18 cellular contexts compared by ENCODE assay signal in genomic region chr9:122127396-122127798, GRCh38. TPM values are rescaled to one million over a fixed set of nuclear protein-coding genes. Genes with fewer than 3 reads are reported as not detected.
DNase-seq lines count a peak whose midpoint lies in the region; ATAC-seq and TF ChIP-seq lines count a peak whose summit lies in the region.
"Had no signal": no experiment of that assay in that cellular context is flagged by ENCODE, and none has a peak within 500 bp of the region (broad histone marks: within the 10 kb centered on the region; RNA-seq: fewer than 3 reads in every experiment).

No MANE protein-coding gene starts in this region.

- no peak overlapping the region for H2BK15ac ChIP-seq in neuronal stem cell (ENCODE audit: low read length)

- H4K91ac ChIP-seq in neuronal stem cell (ENCODE audit: low read depth, low read length, poor library complexity): no peak overlapping the region

- H3K18ac ChIP-seq in neuronal stem cell (ENCODE audit: low read length): peak overlapping the region; percentile 42

- no peak overlapping the region for H2BK12ac ChIP-seq in neuronal stem cell (ENCODE audit: low read length)

- H3K9ac ChIP-seq in neuronal stem cell (ENCODE audit: low read depth, low read length, poor library complexity): peak overlapping the region; percentile 68
- H3K9ac ChIP-seq: parathyroid adenoma had no signal

- TF ChIP-seq CTCF in HEK293 (tag by site-specific recombination; IDR thresholded peaks at IDR 0.05): no peak
- no peak for TF ChIP-seq CTCF in brain (conservative IDR thresholded peaks at IDR 0.05)

- peak overlapping the region in 3 of 5 experiments; percentile 6 to 51 (median 50) for H3K4me3 Mint-ChIP-seq in brain

- ATAC-seq in GM21528 (IDR thresholded peaks at IDR 0.05; ENCODE audit: low FRiP score, unreplicated experiment) (no peak), HG02759 (IDR thresholded peaks at IDR 0.05; ENCODE audit: unreplicated experiment) (no peak)
- ATAC-seq: mucosa of descending colon; stimulated activated naive B cell treated with anti-CD40 and anti-IgM and Interleukin-4, amounts not matched to agents 10 μg/mL and 1 μg/mL and 100 μg/mL, for 72 hours had no signal

- no peak overlapping the region for H3K27ac Mint-ChIP-seq in brain
- H3K27ac Mint-ChIP-seq: stimulated activated naive B cell treated with anti-CD40 and anti-IgM and Interleukin-4, amounts not matched to agents 10 μg/mL and 1 μg/mL and 100 μg/mL, for 72 hours had no signal

- H3K4me1 ChIP-seq in HEK293 (ENCODE audit: control insufficient read depth, insufficient read depth, low read length) (no peaks in the 10 kb centered on the region), neuronal stem cell (ENCODE audit: control insufficient read depth in 2 of 2, insufficient read depth in 1 of 2, low read depth in 1 of 2, low read length in 2 of 2) (peaks cover 17 to 20% of the 10 kb centered on the region in 2 donors), SJCRH30 (peaks cover 6% of the 10 kb centered on the region; the same call in 1 of the 2 replicates)
- H3K4me1 ChIP-seq: parathyroid adenoma had no signal

- no peak overlapping the region for H2AFZ ChIP-seq in neuronal stem cell (ENCODE audit: low read length)
- H2AFZ ChIP-seq: parathyroid adenoma had no signal

- POLR2A ChIA-PET in HEK293 (lab: Yijun Ruan, JAX): interaction anchor here (0.6 kb wide), 1 partner anchor 181 kb away, joined by 4 read pairs; no protein-coding TSS in a partner anchor

- no peaks in the 10 kb centered on the region for H3K79me1 ChIP-seq in neuronal stem cell (ENCODE audit: low read depth, low read length)

- H3K27me3 ChIP-seq in neuronal stem cell (ENCODE audit: control insufficient read depth in 3 of 3, insufficient read depth in 3 of 3, low read depth in 1 of 3, low read length in 3 of 3) (peaks cover 4 to 70% (median 58%) of the 10 kb centered on the region in 3 experiments), SJCRH30 (no peaks in the 10 kb centered on the region)
- H3K27me3 ChIP-seq: brain microvascular endothelial cell had no signal

- peaks cover 0 to 5% (median 0%) of the 10 kb centered on the region in 5 experiments for H3K9me3 Mint-ChIP-seq in brain
- H3K9me3 Mint-ChIP-seq: stimulated activated naive B cell treated with anti-CD40 and anti-IgM and Interleukin-4, amounts not matched to agents 10 μg/mL and 1 μg/mL and 100 μg/mL, for 72 hours had no signal

- H3K14ac ChIP-seq in neuronal stem cell (ENCODE audit: low read length): peak overlapping the region; percentile 65

- peak; percentile 22 for DNase-seq in NCI-H82 (lab: John Stamatoyannopoulos, UW)
- DNase-seq in NCI-H82 treated with DMSO at 0.1 percent for 48 hours (lab: John Stamatoyannopoulos, UW; ENCODE audit: unreplicated experiment): no peak
- DNase-seq in neuronal stem cell (ENCODE audit: low spot score): no peak
- no peak for DNase-seq in SJCRH30
- DNase-seq: activated gamma-delta T cell; brain microvascular endothelial cell; mucosa of descending colon; spleen; stimulated activated naive B cell treated with anti-CD40 and anti-IgM and Interleukin-4, amounts not matched to agents 10 μg/mL and 1 μg/mL and 100 μg/mL, for 72 hours had no signal

- H2AK5ac ChIP-seq in neuronal stem cell (ENCODE audit: low read depth, low read length): peak overlapping the region; percentile 25

- H2BK120ac ChIP-seq in neuronal stem cell (ENCODE audit: low read depth, low read length): no peak overlapping the region

- peaks cover 37% of the 10 kb centered on the region for H3K4me1 Mint-ChIP-seq in brain

- WGBS in neuronal stem cell (ENCODE audit: extremely low coverage in 2 of 2, insufficient read length in 2 of 2, insufficient replicate concordance in 1 of 2), 2 donors: no CpG with 5 or more reads among the region's 10 CpGs

- H3K9me3 ChIP-seq in HEK293 (ENCODE audit: control insufficient read depth, insufficient read depth, low read depth, low read length) (no peaks in the 10 kb centered on the region), neuronal stem cell (replicated peaks in 1 of 2; ENCODE audit: control insufficient read depth in 2 of 2, insufficient read depth in 1 of 2, low read depth in 1 of 2, low read length in 2 of 2) (no peaks in the 10 kb centered on the region), SJCRH30 (replicated peaks) (no peaks in the 10 kb centered on the region)
- H3K9me3 ChIP-seq: mucosa of descending colon, spleen had no signal

- H3K4ac ChIP-seq in neuronal stem cell (ENCODE audit: low read length): no peak overlapping the region

- H3K36me3 ChIP-seq in HEK293 (ENCODE audit: control insufficient read depth in 2 of 2, insufficient read depth in 1 of 2, low read length in 2 of 2) (no peaks in the 10 kb centered on the region), neuronal stem cell (replicated peaks in 1 of 2; ENCODE audit: control insufficient read depth in 2 of 2, insufficient read depth in 2 of 2, low read length in 2 of 2) (no peaks in the 10 kb centered on the region), SJCRH30 (no peaks in the 10 kb centered on the region)
- H3K36me3 ChIP-seq: brain microvascular endothelial cell, spleen had no signal

- H3K4me3 ChIP-seq in HEK293 (ENCODE audit: low read depth, low read length) (no peak overlapping the region), neuronal stem cell (ENCODE audit: low read length in 2 of 2) (no peak overlapping the region), SJCRH30 (no peak overlapping the region)
- H3K4me3 ChIP-seq: mucosa of descending colon had no signal

- H3K4me2 ChIP-seq in neuronal stem cell (ENCODE audit: insufficient read depth, low read length, poor library complexity, severe bottlenecking): no peak overlapping the region

- H3K27me3 Mint-ChIP-seq in brain: peaks cover 54% of the 10 kb centered on the region

- no peaks in the 10 kb centered on the region for H3K36me3 Mint-ChIP-seq in brain
- H3K36me3 Mint-ChIP-seq: stimulated activated naive B cell treated with anti-CD40 and anti-IgM and Interleukin-4, amounts not matched to agents 10 μg/mL and 1 μg/mL and 100 μg/mL, for 72 hours had no signal

- H2BK5ac ChIP-seq in neuronal stem cell (ENCODE audit: low read length): no peak overlapping the region

- CTCF ChIA-PET in HEK293 (lab: Yijun Ruan, JAX): interaction anchor here (0.5 to 12.1 kb wide), 12 partner anchors 7 to 684 kb away, joined by 3 to 473 read pairs (median 4); no protein-coding TSS in a partner anchor

- no peak overlapping the region for H4K8ac ChIP-seq in neuronal stem cell (ENCODE audit: low read depth, low read length)

- H3K23ac ChIP-seq in neuronal stem cell (ENCODE audit: low read depth, low read length, poor library complexity): peak overlapping the region; percentile 86

- H3K27ac ChIP-seq in HEK293 (ENCODE audit: extremely low read depth, low read depth, low read length) (no peak overlapping the region), neuronal stem cell (replicated peaks; ENCODE audit: low read length) (no peak overlapping the region), SJCRH30 (no peak overlapping the region)
- H3K27ac ChIP-seq: brain microvascular endothelial cell, C4-2B, parathyroid adenoma, RWPE1, spleen had no signal

TF ChIP-seq in HEK293, 187 proteins besides CTCF, POLR2A, EP300 and RAD21:
- TF ChIP-seq ZNF24 (tag by site-specific recombination; IDR thresholded peaks at IDR 0.05) (no peak), GLIS2 (tag by site-specific recombination; IDR thresholded peaks at IDR 0.05) (0 out of 2 replicates have a peak, but pooled peaks have one; percentile 13), ZBTB7A (tag by site-specific recombination; IDR thresholded peaks at IDR 0.05; ENCODE audit: low read depth) (no peak), ZNF274 (IDR thresholded peaks at IDR 0.05; ENCODE audit: low read length) (no peak), ZNF274 (tag by site-specific recombination; IDR thresholded peaks at IDR 0.05; ENCODE audit: borderline replicate concordance) (no peak), ZNF777 (tag by site-specific recombination; IDR thresholded peaks at IDR 0.05; ENCODE audit: borderline replicate concordance) (no peak), ZFP3 (tag by site-specific recombination; IDR thresholded peaks at IDR 0.05; ENCODE audit: low read depth) (no peak), ZFHX2 (tag by site-specific recombination; conservative IDR thresholded peaks at IDR 0.05) (peak; percentile 46), ZNF76 (tag by site-specific recombination; IDR thresholded peaks at IDR 0.05; ENCODE audit: borderline replicate concordance, low read depth) (no peak)

RNA-seq across cellular contexts. Expression of gene NDUFA8, which starts 32.2 kb away (rescaled TPM):
- 207 TPM for polyA plus RNA-seq in brain (ENCODE audit: insufficient read depth, low read depth, low replicate concordance)
- polyA plus RNA-seq in neuronal stem cell (2013, experiment 1 of 2): 74.6 TPM
- polyA plus RNA-seq in neuronal stem cell (2013, experiment 2 of 2): 76.8 TPM
- total RNA-seq in SJCRH30 (2014; rRNA removed; shearing (Covaris generic)): 96.1 and 98.8 TPM in 2 replicates

RNA-seq across cellular contexts. Expression of gene MORN5, which starts 32.3 kb away (rescaled TPM):
- polyA plus RNA-seq in brain (ENCODE audit: insufficient read depth, low read depth, low replicate concordance): 11.9 TPM
- polyA plus RNA-seq in neuronal stem cell (2013, experiment 1 of 2): 0.61 TPM
- polyA plus RNA-seq in neuronal stem cell (2013, experiment 2 of 2): 1.4 TPM
- not detected in 2 replicates for total RNA-seq in SJCRH30 (2014; rRNA removed; shearing (Covaris generic))
- total RNA-seq: A172, kidney epithelial cell had no signal
- polyA plus RNA-seq: spleen had no signal

RNA-seq across cellular contexts. Expression of gene TTLL11, which starts 34.3 kb away (rescaled TPM):
- polyA plus RNA-seq in brain (ENCODE audit: insufficient read depth, low read depth, low replicate concordance): 8.7 TPM
- polyA plus RNA-seq in neuronal stem cell (2013, experiment 1 of 2): 2.0 TPM
- 1.4 TPM for polyA plus RNA-seq in neuronal stem cell (2013, experiment 2 of 2)
- total RNA-seq in SJCRH30 (2014; rRNA removed; shearing (Covaris generic)): 4.8 and 8.8 TPM in 2 replicates
